Comparison of ENCODE assay signal across 16 cellular contexts in the genomic region with DNA sequence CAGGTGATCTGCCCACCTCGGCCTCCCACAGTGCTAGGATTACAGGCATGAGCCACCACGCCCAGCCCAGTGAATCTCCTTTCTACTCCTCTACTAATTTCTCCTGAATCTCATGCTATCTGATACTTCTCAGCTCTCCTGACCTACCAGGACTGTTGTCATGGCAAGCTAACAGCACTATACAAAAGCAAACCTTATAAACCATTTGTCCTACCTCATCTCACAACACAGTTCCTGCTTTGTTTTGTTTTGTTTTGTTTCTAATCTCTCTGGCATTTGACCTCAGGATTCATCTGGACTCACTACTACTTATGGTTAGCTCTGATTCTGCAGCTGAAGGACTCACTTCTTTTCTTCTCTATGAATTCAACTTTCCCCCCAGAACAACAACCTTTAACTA.
DNase-seq lines count a peak whose midpoint lies in the region; ATAC-seq and TF ChIP-seq lines count a peak whose summit lies in the region.
"Had no signal": no experiment of that assay in that cellular context is flagged by ENCODE, and none has a peak within 500 bp of the region (broad histone marks: within the 10 kb centered on the region; RNA-seq: fewer than 3 reads in every experiment).

No MANE protein-coding gene starts in this region.

- no peaks in the 10 kb centered on the region for H4K20me1 ChIP-seq in neural progenitor cell (ENCODE audit: low read depth)

- H3K27me3 Mint-ChIP-seq in neural progenitor cell (ENCODE audit: insufficient read depth, low read depth) = peaks cover 14% of the 10 kb centered on the region

- TF ChIP-seq CTCF in foreskin fibroblast (IDR thresholded peaks at IDR 0.05; ENCODE audit: low read depth, low read length) = no peak
- no peak for TF ChIP-seq CTCF in neural progenitor cell (IDR thresholded peaks at IDR 0.05)

- DNase-seq in DMS53 (lab: John Stamatoyannopoulos, UW) = peak; percentile 25
- no peak for DNase-seq in DMS53 treated with DMSO at 0.1 percent for 48 hours (lab: John Stamatoyannopoulos, UW; ENCODE audit: unreplicated experiment)
- peak; percentile 64 for DNase-seq in M059J (ENCODE audit: low read depth)
- DNase-seq in foreskin fibroblast = peak; percentile 12 to 32
- peak; percentile 9 for DNase-seq in neural progenitor cell (ENCODE audit: low spot score)
- no peak for DNase-seq in H7
- no peak for DNase-seq in activated CD4-positive, alpha-beta T cell treated with anti-CD3 and anti-CD28 coated beads for 4 hours
- DNase-seq: 8988T; CD8-positive, alpha-beta T cell; Karpas-422; NCI-H187; NCI-H2171; NCI-H510A; RPMI8226; SIG-M5 had no signal

- H3K4me3 Mint-ChIP-seq in neural progenitor cell = no peak overlapping the region
- H3K4me3 Mint-ChIP-seq: CD8-positive, alpha-beta T cell had no signal

- H3F3A ChIP-seq in neural progenitor cell (ENCODE audit: low read depth) = no peaks in the 10 kb centered on the region

- H3K27ac ChIP-seq in neural progenitor cell = no peak overlapping the region

- ATAC-seq in GM19463 (IDR thresholded peaks at IDR 0.05; ENCODE audit: unreplicated experiment) = no peak
- ATAC-seq: CD8-positive, alpha-beta T cell had no signal

- H3K4me3 ChIP-seq in foreskin fibroblast (ENCODE audit: low read depth in 1 of 2, low read length in 2 of 2) (no peak overlapping the region), neural progenitor cell (no peak overlapping the region), H7 (ENCODE audit: insufficient read depth, low read depth, low read length) (no peak overlapping the region)

- H3K27me3 ChIP-seq in neural progenitor cell (no peaks in the 10 kb centered on the region), H7 (ENCODE audit: control insufficient read depth, insufficient read depth, low read length) (no peaks in the 10 kb centered on the region)

- no peaks in the 10 kb centered on the region for H3K79me2 ChIP-seq in neural progenitor cell (ENCODE audit: low read depth)

- H3K4me2 ChIP-seq in neural progenitor cell = no peak overlapping the region

- no peaks in the 10 kb centered on the region for H3K9me3 ChIP-seq in neural progenitor cell (ENCODE audit: low read depth)

- no peaks in the 10 kb centered on the region for H3K9me3 Mint-ChIP-seq in neural progenitor cell
- H3K9me3 Mint-ChIP-seq: CD8-positive, alpha-beta T cell had no signal

- H3K36me3 ChIP-seq in neural progenitor cell = no peaks in the 10 kb centered on the region
- no peaks in the 10 kb centered on the region for H3K36me3 ChIP-seq in H7 (replicated peaks; ENCODE audit: control insufficient read depth, insufficient read depth, low read length)

- no peak overlapping the region for H3K27ac Mint-ChIP-seq in neural progenitor cell
- H3K27ac Mint-ChIP-seq: CD8-positive, alpha-beta T cell had no signal

- H3K4me1 ChIP-seq in neural progenitor cell = peaks cover 8% of the 10 kb centered on the region

- H3K36me3 Mint-ChIP-seq in neural progenitor cell = no peaks in the 10 kb centered on the region
- H3K36me3 Mint-ChIP-seq: CD8-positive, alpha-beta T cell had no signal

- H3K4me1 Mint-ChIP-seq in neural progenitor cell = peaks cover 19% of the 10 kb centered on the region

- no peak overlapping the region for H2AFZ ChIP-seq in neural progenitor cell (replicated peaks)

- no peak overlapping the region for H3K9ac ChIP-seq in neural progenitor cell

Comparison
In these comparisons a context has a peak if more than half of its experiments do, and no peak if none do; other contexts are left out.
1. DNase-seq: peak in DMS53 (single experiment), M059J (single experiment), foreskin fibroblast (2 of 2) and neural progenitor cell (single experiment); none in DMS53 treated with DMSO at 0.1 percent for 48 hours (single experiment), H7 (single experiment) and activated CD4-positive, alpha-beta T cell treated with anti-CD3 and anti-CD28 coated beads for 4 hours (0 of 2).